35 cellular contexts compared by ENCODE assay signal in genomic region chr15:33553157-33553556, GRCh38.
"Had no signal": no experiment of that assay in that cellular context is flagged by ENCODE, and none has a peak within 500 bp of the region (broad histone marks: within the 10 kb centered on the region; RNA-seq: fewer than 3 reads in every experiment).

No MANE protein-coding gene starts in this region.

- H3K36me3 ChIP-seq: adrenal gland, cardiac muscle cell had no signal

- H3K27ac ChIP-seq: adrenal gland, cardiac muscle cell, VCaP had no signal

- H3K9me3 ChIP-seq: adrenal gland had no signal

- H3K4me3 Mint-ChIP-seq: activated B cell treated with CpG ODN at 0.5 μM for 24 hours; activated CD4-positive, alpha-beta memory T cell treated with anti-CD3 and anti-CD28 coated beads for 36 hours; activated CD4-positive, alpha-beta T cell treated with anti-CD3 and anti-CD28 coated beads, Interleukin-2, amount 10 ng/mL, durations not matched to agents 24 days and 14 days; activated CD8-positive, alpha-beta T cell treated with anti-CD3 and anti-CD28 coated beads for 36 hours; activated naive CD4-positive, alpha-beta T cell treated with anti-CD3 and anti-CD28 coated beads for 36 hours; activated naive CD8-positive, alpha-beta T cell treated with anti-CD3 and anti-CD28 coated beads for 36 hours; activated T-cell treated with anti-CD3 and anti-CD28 coated beads, Interleukin-2, amount 50 U/mL, for 4 hours; activated T-cell treated with anti-CD3 and anti-CD28 coated beads, Interleukin-2, amount 50 U/mL, for 72 hours; activated T-helper 1 cell treated with anti-CD3 and anti-CD28 coated beads, Interleukin-12 subunit alpha, Interleukin-12 subunit beta, Interleukin-2, Interleukin-4 antibody, amounts not matched to agents 30 ng/mL and 10 ng/mL and 1 ng/mL, durations not matched to agents 14 hours and 24 hours and 36 hours; activated T-helper 17 cell treated with anti-CD3 and anti-CD28 coated beads, Interleukin-2, amount 50 U/mL, for 72 hours; brain; T-helper 1 cell treated with Interleukin-12 subunit alpha and Interleukin-12 subunit beta and Interleukin-4 antibody, amounts not matched to agents 30 μg/mL and 1 μg/mL, for 36 hours; T-helper 2 cell treated with Interferon-gamma antibody and Interleukin-4, amounts not matched to agents 5 μg/mL and 100 μg/mL, for 36 hours had no signal

- H3K27ac Mint-ChIP-seq: activated B cell treated with CpG ODN at 0.5 μM for 24 hours; activated CD4-positive, alpha-beta memory T cell treated with anti-CD3 and anti-CD28 coated beads for 36 hours; activated CD4-positive, alpha-beta T cell treated with anti-CD3 and anti-CD28 coated beads, Interleukin-2, amount 10 ng/mL, durations not matched to agents 24 days and 14 days; activated CD8-positive, alpha-beta T cell treated with anti-CD3 and anti-CD28 coated beads for 36 hours; activated naive CD4-positive, alpha-beta T cell treated with anti-CD3 and anti-CD28 coated beads for 36 hours; activated naive CD4-positive, alpha-beta T cell treated with anti-CD3 and anti-CD28 coated beads, Interleukin-2, amount 50 U/mL, for 72 hours; activated naive CD8-positive, alpha-beta T cell treated with anti-CD3 and anti-CD28 coated beads for 36 hours; activated T-cell treated with anti-CD3 and anti-CD28 coated beads, Interleukin-2, amount 50 U/mL, for 72 hours; activated T-helper 1 cell treated with anti-CD3 and anti-CD28 coated beads, Interleukin-12 subunit alpha, Interleukin-12 subunit beta, Interleukin-2, Interleukin-4 antibody, amounts not matched to agents 30 ng/mL and 10 ng/mL and 1 ng/mL, durations not matched to agents 14 hours and 24 hours and 36 hours; activated T-helper 17 cell treated with anti-CD3 and anti-CD28 coated beads, Interleukin-2, amount 50 U/mL, for 72 hours; T-helper 1 cell treated with Interleukin-12 subunit alpha and Interleukin-12 subunit beta and Interleukin-4 antibody, amounts not matched to agents 30 μg/mL and 1 μg/mL, for 36 hours; T-helper 2 cell treated with Interferon-gamma antibody and Interleukin-4, amounts not matched to agents 5 μg/mL and 100 μg/mL, for 36 hours had no signal

- DNase-seq: activated B cell treated with CpG ODN at 0.5 μM for 24 hours; activated CD4-positive, alpha-beta memory T cell treated with anti-CD3 and anti-CD28 coated beads for 36 hours; activated CD4-positive, alpha-beta T cell treated with anti-CD3 and anti-CD28 coated beads for 4 hours; activated CD4-positive, alpha-beta T cell treated with anti-CD3 and anti-CD28 coated beads, Interleukin-2, amount 10 ng/mL, durations not matched to agents 24 days and 14 days; activated CD4-positive, alpha-beta T cell treated with anti-CD3 and anti-CD28 coated beads, Interleukin-2, amount 50 U/mL, for 1 hour; activated CD4-positive, alpha-beta T cell treated with anti-CD3 and anti-CD28 coated beads, Interleukin-2, amount 50 U/mL, for 4 hours; activated CD4-positive, CD25-positive, alpha-beta regulatory T cell treated with anti-CD3 and anti-CD28 coated beads, Interleukin-2, amount 50 U/mL, for 72 hours; activated CD8-positive, alpha-beta memory T cell treated with anti-CD3 and anti-CD28 coated beads, Interleukin-2, amount 50 U/mL, for 4 hours; activated CD8-positive, alpha-beta T cell treated with anti-CD3 and anti-CD28 coated beads for 36 hours; activated effector memory CD4-positive, alpha-beta T cell treated with anti-CD3 and anti-CD28 coated beads, Interleukin-2, amount 50 U/mL, for 16 hours; activated gamma-delta T cell treated with Interleukin-2 at 50 U/mL for 16 hours; activated naive CD4-positive, alpha-beta T cell; activated naive CD4-positive, alpha-beta T cell treated with anti-CD3 and anti-CD28 coated beads for 36 hours; activated naive CD4-positive, alpha-beta T cell treated with anti-CD3 and anti-CD28 coated beads, Interleukin-2, amount 50 U/mL, for 16 hours; activated naive CD8-positive, alpha-beta T cell treated with anti-CD3 and anti-CD28 coated beads for 36 hours; activated T-cell treated with anti-CD3 and anti-CD28 coated beads for 4 hours; activated T-cell treated with anti-CD3 and anti-CD28 coated beads, Interleukin-2, amount 50 U/mL, for 1 hour; activated T-cell treated with anti-CD3 and anti-CD28 coated beads, Interleukin-2, amount 50 U/mL, for 4 hours; activated T-cell treated with anti-CD3 and anti-CD28 coated beads, Interleukin-2, amount 50 U/mL, for 72 hours; adrenal gland; amniotic stem cell; aorta; central memory CD4-positive, alpha-beta T cell; SW 1271; T-helper 1 cell; T-helper 2 cell; T-helper 9 cell had no signal

- H3K4me3 ChIP-seq: adrenal gland, cardiac muscle cell had no signal

- H3K27me3 Mint-ChIP-seq: activated B cell treated with CpG ODN at 0.5 μM for 24 hours; activated CD4-positive, alpha-beta memory T cell treated with anti-CD3 and anti-CD28 coated beads for 36 hours; activated CD4-positive, alpha-beta T cell treated with anti-CD3 and anti-CD28 coated beads, Interleukin-2, amount 10 ng/mL, durations not matched to agents 24 days and 14 days; activated CD8-positive, alpha-beta T cell treated with anti-CD3 and anti-CD28 coated beads for 36 hours; brain had no signal

- H3K36me3 Mint-ChIP-seq: activated CD4-positive, alpha-beta memory T cell treated with anti-CD3 and anti-CD28 coated beads for 36 hours; activated naive CD4-positive, alpha-beta T cell treated with anti-CD3 and anti-CD28 coated beads, Interleukin-2, amount 50 U/mL, for 72 hours; activated naive CD8-positive, alpha-beta T cell treated with anti-CD3 and anti-CD28 coated beads for 36 hours; brain had no signal

- H3K4me1 ChIP-seq: adrenal gland had no signal

- ATAC-seq: activated CD8-positive, alpha-beta T cell treated with anti-CD3 and anti-CD28 coated beads for 36 hours; activated naive CD4-positive, alpha-beta T cell treated with anti-CD3 and anti-CD28 coated beads, Interleukin-2, amount 50 U/mL, for 72 hours; activated T-cell treated with anti-CD3 and anti-CD28 coated beads, Interleukin-2, amount 50 U/mL, for 72 hours; activated T-helper 17 cell treated with anti-CD3 and anti-CD28 coated beads, Interleukin-2, amount 50 U/mL, for 72 hours had no signal

- H3K9me3 Mint-ChIP-seq: activated CD4-positive, alpha-beta memory T cell treated with anti-CD3 and anti-CD28 coated beads for 36 hours; activated CD4-positive, alpha-beta T cell treated with anti-CD3 and anti-CD28 coated beads, Interleukin-2, amount 10 ng/mL, durations not matched to agents 24 days and 14 days; activated CD8-positive, alpha-beta T cell treated with anti-CD3 and anti-CD28 coated beads for 36 hours; activated naive CD4-positive, alpha-beta T cell treated with anti-CD3 and anti-CD28 coated beads for 36 hours; activated T-cell treated with anti-CD3 and anti-CD28 coated beads, Interleukin-2, amount 50 U/mL, for 4 hours; activated T-helper 1 cell treated with anti-CD3 and anti-CD28 coated beads, Interleukin-12 subunit alpha, Interleukin-12 subunit beta, Interleukin-2, Interleukin-4 antibody, amounts not matched to agents 30 ng/mL and 10 ng/mL and 1 ng/mL, durations not matched to agents 14 hours and 24 hours and 36 hours; activated T-helper 17 cell treated with anti-CD3 and anti-CD28 coated beads, Interleukin-2, amount 50 U/mL, for 72 hours; T-helper 2 cell treated with Interferon-gamma antibody and Interleukin-4, amounts not matched to agents 5 μg/mL and 100 μg/mL, for 36 hours had no signal

- H3K4me1 Mint-ChIP-seq: activated B cell treated with CpG ODN at 0.5 μM for 24 hours; activated CD4-positive, alpha-beta T cell treated with anti-CD3 and anti-CD28 coated beads, Interleukin-2, amount 10 ng/mL, durations not matched to agents 24 days and 14 days; activated naive CD8-positive, alpha-beta T cell treated with anti-CD3 and anti-CD28 coated beads for 36 hours; activated T-helper 17 cell treated with anti-CD3 and anti-CD28 coated beads, Interleukin-2, amount 50 U/mL, for 72 hours; brain had no signal

- H3K27me3 ChIP-seq: adrenal gland, cardiac muscle cell had no signal
